ENCODE assay signal across 8 cellular contexts in genomic region chr6:107712523-107713213, GRCh38.
A peak's percentile ranks its signal among the peaks of the same experiment; 100 is the strongest.
DNase-seq lines count a peak whose midpoint lies in the region; ATAC-seq and TF ChIP-seq lines count a peak whose summit lies in the region.

No MANE protein-coding gene starts in this region.

- intact Hi-C loops in activated CD4-positive, alpha-beta memory T cell treated with anti-CD3 and anti-CD28 coated beads for 36 hours (cut with micrococcal nuclease), result loop anchor here (1.0 to 10.0 kb wide), 6 partner anchors 11 to 1188 kb away; no protein-coding TSS in a partner anchor
- intact Hi-C loops in vagina (cut with DNase I) (no loop called here), aorta (cut with DNase I) (no loop called here)

- H3K4me3 Mint-ChIP-seq in activated CD4-positive, alpha-beta memory T cell treated with anti-CD3 and anti-CD28 coated beads for 36 hours, result peak overlapping the region; percentile 54
- H3K4me3 Mint-ChIP-seq in immature natural killer cell, result peak overlapping the region; percentile 68 to 90 (median 82)

- POLR2A ChIA-PET in activated CD4-positive, alpha-beta memory T cell treated with anti-CD3 and anti-CD28 coated beads for 36 hours (lab: Charles Lee), result interaction anchor here (1.2 to 2.0 kb wide), 5 partner anchors 10 to 135 kb away, joined by 4 to 11 read pairs (median 9); partner anchors contain the start of gene SCML4

- peak overlapping the region; percentile 83 for H3K27ac Mint-ChIP-seq in activated CD4-positive, alpha-beta memory T cell treated with anti-CD3 and anti-CD28 coated beads for 36 hours
- H3K27ac Mint-ChIP-seq in immature natural killer cell, result peak overlapping the region; percentile 87 to 94 (median 90)

- no peak for TF ChIP-seq POLR2A in vagina (IDR thresholded peaks at IDR 0.05)

- DNase-seq in stimulated activated CD4-positive, alpha-beta T cell treated with anti-CD3 and anti-CD28 coated beads, Interleukin-1b, Interleukin-23, amount 100 ng/mL, for 48 hours, result peak; percentile 63
- DNase-seq in stimulated activated CD4-positive, alpha-beta T cell treated with anti-CD3 and anti-CD28 coated beads, Interleukin-4, amount 100 ng/mL, for 1 hour, result no peak
- DNase-seq in activated CD4-positive, alpha-beta memory T cell treated with anti-CD3 and anti-CD28 coated beads for 36 hours, result peak; percentile 66
- DNase-seq in immature natural killer cell (peak; percentile 42 to 53 (median 43)), vagina (ENCODE audit: extremely low spot score in 2 of 2) (peak; percentile 79 to 88), mucosa of gallbladder (ENCODE audit: low spot score) (no peak), aorta (no peak)

- H3K4me3 ChIP-seq in vagina, result peak overlapping the region in 1 of 2 donors; percentile 14
- H3K4me3 ChIP-seq in aorta (ENCODE audit: low read length in 2 of 2), result peak overlapping the region in 1 of 2 donors; percentile 36

- H3K9me3 Mint-ChIP-seq in activated CD4-positive, alpha-beta memory T cell treated with anti-CD3 and anti-CD28 coated beads for 36 hours, result peaks cover 3% of the 10 kb centered on the region
- no peaks in the 10 kb centered on the region for H3K9me3 Mint-ChIP-seq in immature natural killer cell

- no peaks in the 10 kb centered on the region for H3K27me3 ChIP-seq in vagina
- H3K27me3 ChIP-seq in aorta (ENCODE audit: control insufficient read depth in 1 of 2, insufficient read depth in 2 of 2, low read length in 1 of 2), result no peaks in the 10 kb centered on the region

- no peak overlapping the region for H3K27ac ChIP-seq in vagina
- H3K27ac ChIP-seq in aorta (ENCODE audit: low read depth in 1 of 2, low read length in 2 of 2), result no peak overlapping the region

- no peak for TF ChIP-seq CTCF in vagina (IDR thresholded peaks at IDR 0.05)

- H3K9me3 ChIP-seq in vagina (no peaks in the 10 kb centered on the region), aorta (ENCODE audit: control insufficient read depth, low read length) (no peaks in the 10 kb centered on the region)

- peaks cover 55% of the 10 kb centered on the region for H3K4me1 Mint-ChIP-seq in activated CD4-positive, alpha-beta memory T cell treated with anti-CD3 and anti-CD28 coated beads for 36 hours (ENCODE audit: low read depth)
- H3K4me1 Mint-ChIP-seq in immature natural killer cell, result peaks cover 55 to 59% of the 10 kb centered on the region in 2 donors

- H3K36me3 Mint-ChIP-seq in activated CD4-positive, alpha-beta memory T cell treated with anti-CD3 and anti-CD28 coated beads for 36 hours, result no peaks in the 10 kb centered on the region
- peaks cover 0 to 10% (median 5%) of the 10 kb centered on the region in 3 donors for H3K36me3 Mint-ChIP-seq in immature natural killer cell

- no peak for ATAC-seq in aorta (ENCODE audit: low FRiP score)
- no peak for ATAC-seq in GM18858 (IDR thresholded peaks at IDR 0.05; ENCODE audit: unreplicated experiment)

- H3K27me3 Mint-ChIP-seq in activated CD4-positive, alpha-beta memory T cell treated with anti-CD3 and anti-CD28 coated beads for 36 hours, result no peaks in the 10 kb centered on the region
- H3K27me3 Mint-ChIP-seq in immature natural killer cell (ENCODE audit: low read depth in 3 of 3), result peaks cover 5 to 14% (median 8%) of the 10 kb centered on the region in 3 donors

- H3K36me3 ChIP-seq in vagina (no peaks in the 10 kb centered on the region), aorta (ENCODE audit: control insufficient read depth in 1 of 2, insufficient read depth in 2 of 2, low read length in 1 of 2) (no peaks in the 10 kb centered on the region)

- H3K4me1 ChIP-seq in vagina, result peaks cover 20% of the 10 kb centered on the region
- no peaks in the 10 kb centered on the region for H3K4me1 ChIP-seq in aorta (ENCODE audit: control insufficient read depth in 1 of 2, insufficient read depth in 2 of 2, low read length in 2 of 2)

- 18 to 22% methylated on average over 7 of the region's 7 CpGs for WGBS in aorta, 2 donors

- CTCF ChIA-PET in activated CD4-positive, alpha-beta memory T cell treated with anti-CD3 and anti-CD28 coated beads for 36 hours (lab: Charles Lee), result interaction anchor here (1.0 to 2.7 kb wide), 8 partner anchors 8 to 136 kb away, joined by 3 to 21 read pairs (median 6); no protein-coding TSS in a partner anchor

Comparison
In these comparisons a context has a peak if more than half of its experiments do, and no peak if none do; other contexts are left out.
1. DNase-seq: peak in stimulated activated CD4-positive, alpha-beta T cell treated with anti-CD3 and anti-CD28 coated beads, Interleukin-1b, Interleukin-23, amount 100 ng/mL, for 48 hours (single experiment), activated CD4-positive, alpha-beta memory T cell treated with anti-CD3 and anti-CD28 coated beads for 36 hours (single experiment), immature natural killer cell (3 of 3) and vagina (2 of 2); none in stimulated activated CD4-positive, alpha-beta T cell treated with anti-CD3 and anti-CD28 coated beads, Interleukin-4, amount 100 ng/mL, for 1 hour (single experiment), mucosa of gallbladder (single experiment) and aorta (0 of 2).